Comparison of ENCODE assay signal across 19 cellular contexts in genomic region chr2:72023678-72024390, GRCh38.
"Had no signal": no experiment of that assay in that cellular context is flagged by ENCODE, and none has a peak within 500 bp of the region (broad histone marks: within the 10 kb centered on the region; RNA-seq: fewer than 3 reads in every experiment).

No MANE protein-coding gene starts in this region.

- H3K27ac Mint-ChIP-seq: activated naive CD4-positive, alpha-beta T cell treated with anti-CD3 and anti-CD28 coated beads, Interleukin-2, amount 50 U/mL, for 24 hours; activated T-cell treated with anti-CD3 and anti-CD28 coated beads, Interleukin-2, amount 50 U/mL, for 24 hours had no signal

- ATAC-seq: activated CD4-positive, CD25-positive, alpha-beta regulatory T cell treated with anti-CD3 and anti-CD28 coated beads, Interleukin-2, amount 50 U/mL, for 24 hours; pancreas had no signal

- H3K36me3 Mint-ChIP-seq: activated naive CD4-positive, alpha-beta T cell treated with anti-CD3 and anti-CD28 coated beads, Interleukin-2, amount 50 U/mL, for 24 hours had no signal

- H3K9me3 ChIP-seq: adrenal gland, esophagus squamous epithelium, pancreas, upper lobe of left lung had no signal

- H3K27me3 Mint-ChIP-seq: activated naive CD4-positive, alpha-beta T cell treated with anti-CD3 and anti-CD28 coated beads, Interleukin-2, amount 50 U/mL, for 24 hours had no signal

- H3K27me3 ChIP-seq: adrenal gland, esophagus squamous epithelium, pancreas, upper lobe of left lung had no signal

- H3K36me3 ChIP-seq: adrenal gland, esophagus squamous epithelium, pancreas, upper lobe of left lung had no signal

- H3K4me3 Mint-ChIP-seq: activated naive CD4-positive, alpha-beta T cell treated with anti-CD3 and anti-CD28 coated beads, Interleukin-2, amount 50 U/mL, for 24 hours; activated T-cell treated with anti-CD3 and anti-CD28 coated beads, Interleukin-2, amount 50 U/mL, for 24 hours; neural crest cell had no signal

- DNase-seq: activated CD4-positive, alpha-beta T cell treated with anti-CD3 and anti-CD28 coated beads, Interleukin-2, amount 50 U/mL, for 1 hour; cortex of kidney; effector CD8-positive, alpha-beta T cell; esophagus squamous epithelium; midbrain; retina; stimulated activated CD4-positive, alpha-beta T cell treated with anti-CD3 and anti-CD28 coated beads, Interleukin-15, amount 100 ng/mL, for 24 hours; stimulated activated naive CD4-positive, alpha-beta T cell; T-helper 9 cell had no signal

- H3K4me1 Mint-ChIP-seq: activated naive CD4-positive, alpha-beta T cell treated with anti-CD3 and anti-CD28 coated beads, Interleukin-2, amount 50 U/mL, for 24 hours; neural crest cell had no signal

- H3K4me1 ChIP-seq: adrenal gland, pancreas, upper lobe of left lung had no signal

- H3K9me3 Mint-ChIP-seq: activated naive CD4-positive, alpha-beta T cell treated with anti-CD3 and anti-CD28 coated beads, Interleukin-2, amount 50 U/mL, for 24 hours; activated T-cell treated with anti-CD3 and anti-CD28 coated beads, Interleukin-2, amount 50 U/mL, for 24 hours; neural crest cell had no signal

- H3K4me3 ChIP-seq: adrenal gland, esophagus squamous epithelium, lung, pancreas, SK-N-MC, skin epidermis, upper lobe of left lung had no signal

- H3K27ac ChIP-seq: adrenal gland, esophagus squamous epithelium, pancreas, SK-N-MC, skin epidermis, upper lobe of left lung had no signal
